ENCODE assay signal across 8 cellular contexts in the genomic region with DNA sequence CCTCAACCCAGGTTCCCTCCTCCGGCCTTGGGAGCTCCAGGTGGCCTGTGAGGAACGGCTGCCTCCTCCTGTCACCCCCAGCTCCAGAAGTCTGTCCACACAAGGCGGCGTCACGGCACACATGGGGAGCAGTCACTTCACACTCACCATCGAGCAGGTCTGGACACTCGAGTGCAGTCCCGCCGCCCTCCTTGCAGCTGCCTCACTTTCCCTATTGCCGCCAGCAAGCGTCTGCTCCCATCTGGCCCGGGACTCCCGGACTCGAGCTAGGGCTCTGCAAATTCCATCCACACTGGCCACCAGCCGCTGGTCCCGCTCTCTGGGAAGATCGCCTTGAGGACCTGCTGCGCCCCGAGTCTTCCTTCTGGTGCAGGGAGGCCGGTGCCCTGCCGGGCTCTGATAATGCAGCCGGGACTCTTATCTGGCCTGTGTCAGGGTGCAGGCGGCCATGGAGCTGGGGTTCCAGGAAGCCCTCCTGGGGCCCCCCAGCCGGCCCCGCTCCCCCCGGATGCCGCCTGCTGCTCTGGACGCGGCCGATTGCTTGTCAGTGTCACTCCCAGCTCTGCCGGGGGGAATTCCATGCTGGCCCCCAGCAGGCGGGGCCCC. TPM values are rescaled to one million over a fixed set of nuclear protein-coding genes. Genes with fewer than 3 reads are reported as not detected.
A peak's percentile ranks its signal among the peaks of the same experiment; 100 is the strongest.
DNase-seq lines count a peak whose midpoint lies in the region; ATAC-seq and TF ChIP-seq lines count a peak whose summit lies in the region.

A gene with protein sequence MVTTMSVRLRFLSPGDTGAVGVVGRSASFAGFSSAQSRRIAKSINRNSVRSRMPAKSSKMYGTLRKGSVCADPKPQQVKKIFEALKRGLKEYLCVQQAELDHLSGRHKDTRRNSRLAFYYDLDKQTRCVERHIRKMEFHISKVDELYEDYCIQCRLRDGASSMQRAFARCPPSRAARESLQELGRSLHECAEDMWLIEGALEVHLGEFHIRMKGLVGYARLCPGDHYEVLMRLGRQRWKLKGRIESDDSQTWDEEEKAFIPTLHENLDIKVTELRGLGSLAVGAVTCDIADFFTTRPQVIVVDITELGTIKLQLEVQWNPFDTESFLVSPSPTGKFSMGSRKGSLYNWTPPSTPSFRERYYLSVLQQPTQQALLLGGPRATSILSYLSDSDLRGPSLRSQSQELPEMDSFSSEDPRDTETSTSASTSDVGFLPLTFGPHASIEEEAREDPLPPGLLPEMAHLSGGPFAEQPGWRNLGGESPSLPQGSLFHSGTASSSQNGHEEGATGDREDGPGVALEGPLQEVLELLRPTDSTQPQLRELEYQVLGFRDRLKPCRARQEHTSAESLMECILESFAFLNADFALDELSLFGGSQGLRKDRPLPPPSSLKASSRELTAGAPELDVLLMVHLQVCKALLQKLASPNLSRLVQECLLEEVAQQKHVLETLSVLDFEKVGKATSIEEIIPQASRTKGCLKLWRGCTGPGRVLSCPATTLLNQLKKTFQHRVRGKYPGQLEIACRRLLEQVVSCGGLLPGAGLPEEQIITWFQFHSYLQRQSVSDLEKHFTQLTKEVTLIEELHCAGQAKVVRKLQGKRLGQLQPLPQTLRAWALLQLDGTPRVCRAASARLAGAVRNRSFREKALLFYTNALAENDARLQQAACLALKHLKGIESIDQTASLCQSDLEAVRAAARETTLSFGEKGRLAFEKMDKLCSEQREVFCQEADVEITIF (minus strand): TSS at position 564 of the 606 bp plus-strand sequence. CDS start 414 bp downstream, at position 150.

- ATAC-seq in natural killer cell treated with Interleukin-12 subunit alpha and Interleukin-12 subunit beta and Interleukin-15 and Interleukin-18, amount 100 ng/mL, for 72 hours: no peak
- ATAC-seq in natural killer cell: no peak

- TF ChIP-seq CTCF in natural killer cell (IDR thresholded peaks at IDR 0.05): no peak
- no peak for TF ChIP-seq CTCF in vagina (IDR thresholded peaks at IDR 0.05)

- CTCF ChIA-PET in activated naive CD4-positive, alpha-beta T cell treated with anti-CD3 and anti-CD28 coated beads, Interleukin-2, amount 10 ng/mL, durations not matched to agents 7 days and 5 days (lab: Charles Lee): interaction anchor here (1.0 to 1.3 kb wide), 2 partner anchors 55 to 59 kb away, joined by 5 to 7 read pairs; no protein-coding TSS in a partner anchor

- TF ChIP-seq POLR2A in erythroblast (IDR thresholded peaks at IDR 0.05; ENCODE audit: low read length): peak; percentile 67
- TF ChIP-seq POLR2A in vagina (IDR thresholded peaks at IDR 0.05): no peak

- DNase-seq in natural killer cell treated with Interleukin-12 subunit alpha and Interleukin-12 subunit beta and Interleukin-15 and Interleukin-18, amount 100 ng/mL, for 72 hours (ENCODE audit: low spot score): peak; percentile 51
- DNase-seq in natural killer cell (no peak), erythroblast (lab: John Stamatoyannopoulos, UW) (peak; percentile 95 to 97), vagina (ENCODE audit: extremely low spot score in 2 of 2) (no peak), KG1 (lab: John Stamatoyannopoulos, UW) (no peak), immature natural killer cell (no peak)
- DNase-seq in activated naive CD4-positive, alpha-beta T cell treated with anti-CD3 and anti-CD28 coated beads, Interleukin-2, amount 10 ng/mL, durations not matched to agents 7 days and 5 days: no peak

- no peak within 1 kb of the TSS for H3K4me3 Mint-ChIP-seq in natural killer cell treated with Interleukin-12 subunit alpha and Interleukin-12 subunit beta and Interleukin-15 and Interleukin-18, amount 100 ng/mL, for 72 hours
- H3K4me3 Mint-ChIP-seq in natural killer cell (no peak within 1 kb of the TSS), immature natural killer cell (no peak within 1 kb of the TSS)
- H3K4me3 Mint-ChIP-seq in activated naive CD4-positive, alpha-beta T cell treated with anti-CD3 and anti-CD28 coated beads, Interleukin-2, amount 10 ng/mL, durations not matched to agents 7 days and 5 days: no peak within 1 kb of the TSS

- peaks cover 46 to 49% of the 10 kb centered on the region in 2 donors for H3K27me3 Mint-ChIP-seq in natural killer cell treated with Interleukin-12 subunit alpha and Interleukin-12 subunit beta and Interleukin-15 and Interleukin-18, amount 100 ng/mL, for 72 hours
- peaks cover 37 to 54% of the 10 kb centered on the region in 2 donors for H3K27me3 Mint-ChIP-seq in natural killer cell (ENCODE audit: low read depth in 2 of 2)
- H3K27me3 Mint-ChIP-seq in immature natural killer cell (ENCODE audit: low read depth in 3 of 3): peaks cover 7 to 17% (median 12%) of the 10 kb centered on the region in 3 donors
- peaks cover 75% of the 10 kb centered on the region for H3K27me3 Mint-ChIP-seq in activated naive CD4-positive, alpha-beta T cell treated with anti-CD3 and anti-CD28 coated beads, Interleukin-2, amount 10 ng/mL, durations not matched to agents 7 days and 5 days

- H3K9me3 ChIP-seq in muscle layer of duodenum (ENCODE audit: control insufficient read depth in 1 of 2, low read length in 2 of 2): no peaks in the 10 kb centered on the region
- no peaks in the 10 kb centered on the region for H3K9me3 ChIP-seq in vagina

- no peaks in the 10 kb centered on the region for H3K36me3 Mint-ChIP-seq in natural killer cell treated with Interleukin-12 subunit alpha and Interleukin-12 subunit beta and Interleukin-15 and Interleukin-18, amount 100 ng/mL, for 72 hours
- H3K36me3 Mint-ChIP-seq in natural killer cell (no peaks in the 10 kb centered on the region), immature natural killer cell (no peaks in the 10 kb centered on the region)
- H3K36me3 Mint-ChIP-seq in activated naive CD4-positive, alpha-beta T cell treated with anti-CD3 and anti-CD28 coated beads, Interleukin-2, amount 10 ng/mL, durations not matched to agents 7 days and 5 days: no peaks in the 10 kb centered on the region

- H3K27ac ChIP-seq in muscle layer of duodenum (ENCODE audit: low read length) (peak within 1 kb of the TSS; percentile 51), vagina (peak within 1 kb of the TSS; percentile 90)

- H3K27ac Mint-ChIP-seq in natural killer cell treated with Interleukin-12 subunit alpha and Interleukin-12 subunit beta and Interleukin-15 and Interleukin-18, amount 100 ng/mL, for 72 hours: no peak within 1 kb of the TSS
- no peak within 1 kb of the TSS for H3K27ac Mint-ChIP-seq in natural killer cell
- peak within 1 kb of the TSS in 1 of 6 donors; percentile 8 for H3K27ac Mint-ChIP-seq in immature natural killer cell
- no peak within 1 kb of the TSS for H3K27ac Mint-ChIP-seq in activated naive CD4-positive, alpha-beta T cell treated with anti-CD3 and anti-CD28 coated beads, Interleukin-2, amount 10 ng/mL, durations not matched to agents 7 days and 5 days

- peak within 1 kb of the TSS; percentile 64 to 77 for H3K4me3 ChIP-seq in muscle layer of duodenum (ENCODE audit: low read depth in 1 of 2, low read length in 2 of 2)
- H3K4me3 ChIP-seq in vagina: peak within 1 kb of the TSS; percentile 52

- no peaks in the 10 kb centered on the region for H3K9me3 Mint-ChIP-seq in natural killer cell treated with Interleukin-12 subunit alpha and Interleukin-12 subunit beta and Interleukin-15 and Interleukin-18, amount 100 ng/mL, for 72 hours
- H3K9me3 Mint-ChIP-seq in natural killer cell (no peaks in the 10 kb centered on the region), immature natural killer cell (no peaks in the 10 kb centered on the region)
- H3K9me3 Mint-ChIP-seq in activated naive CD4-positive, alpha-beta T cell treated with anti-CD3 and anti-CD28 coated beads, Interleukin-2, amount 10 ng/mL, durations not matched to agents 7 days and 5 days: no peaks in the 10 kb centered on the region

- H3K27me3 ChIP-seq in muscle layer of duodenum (ENCODE audit: low read depth, low read length): peaks cover 16% of the 10 kb centered on the region
- no peaks in the 10 kb centered on the region for H3K27me3 ChIP-seq in vagina

- peaks cover 0 to 44% of the 10 kb centered on the region in 2 donors for H3K4me1 ChIP-seq in muscle layer of duodenum (ENCODE audit: control insufficient read depth in 1 of 2, insufficient read depth in 2 of 2, low read length in 2 of 2)
- peaks cover 17% of the 10 kb centered on the region for H3K4me1 ChIP-seq in vagina

- no peaks in the 10 kb centered on the region for H3K36me3 ChIP-seq in muscle layer of duodenum (ENCODE audit: control insufficient read depth in 1 of 2, insufficient read depth in 2 of 2, low read length in 2 of 2)
- no peaks in the 10 kb centered on the region for H3K36me3 ChIP-seq in vagina

- intact Hi-C loops in natural killer cell (cut with micrococcal nuclease): no loop called here
- intact Hi-C loops in vagina (cut with DNase I): no loop called here

- H3K4me1 Mint-ChIP-seq in natural killer cell treated with Interleukin-12 subunit alpha and Interleukin-12 subunit beta and Interleukin-15 and Interleukin-18, amount 100 ng/mL, for 72 hours (ENCODE audit: low read depth in 2 of 2): peaks cover 4 to 5% of the 10 kb centered on the region in 2 donors
- H3K4me1 Mint-ChIP-seq in natural killer cell: peaks cover 0 to 4% of the 10 kb centered on the region in 2 donors
- H3K4me1 Mint-ChIP-seq in immature natural killer cell: no peaks in the 10 kb centered on the region
- peaks cover 9% of the 10 kb centered on the region for H3K4me1 Mint-ChIP-seq in activated naive CD4-positive, alpha-beta T cell treated with anti-CD3 and anti-CD28 coated beads, Interleukin-2, amount 10 ng/mL, durations not matched to agents 7 days and 5 days

RNA-seq across cellular contexts. Expression of the gene that starts here (rescaled TPM):
- total RNA-seq in natural killer cell treated with Interleukin-12 subunit alpha and Interleukin-12 subunit beta and Interleukin-15 and Interleukin-18, amount 100 ng/mL, for 72 hours: not detected
- under 1 TPM in 1 of 3 donors, not detected in 2; 0.45 TPM for total RNA-seq in natural killer cell
- total RNA-seq in vagina: 38.1 TPM
- polyA plus RNA-seq in immature natural killer cell: 1 to 10 TPM in 2 of 3 donors, under 1 TPM in 1; 0.41 to 1.2 (median 1.0) TPM

Comparison
In these comparisons a context has a peak if more than half of its experiments do, and no peak if none do; other contexts are left out.
1. RNA of the gene that starts here (total RNA-seq): 38.1 TPM in vagina (single experiment); 0.45 TPM in natural killer cell and not detected in natural killer cell treated with Interleukin-12 subunit alpha and Interleukin-12 subunit beta and Interleukin-15 and Interleukin-18, amount 100 ng/mL, for 72 hours; every median in the first group is over 10 times any median in the second.
2. Peak in DNase-seq in natural killer cell treated with Interleukin-12 subunit alpha and Interleukin-12 subunit beta and Interleukin-15 and Interleukin-18, amount 100 ng/mL, for 72 hours; RNA of the gene not detected or under 1 TPM.
3. DNase-seq: peak in erythroblast (2 of 2); none in natural killer cell (single experiment), vagina (0 of 2), KG1 (single experiment), immature natural killer cell (0 of 3) and activated naive CD4-positive, alpha-beta T cell treated with anti-CD3 and anti-CD28 coated beads, Interleukin-2, amount 10 ng/mL, durations not matched to agents 7 days and 5 days (single experiment).